25 cellular contexts compared by ENCODE assay signal in genomic region chr6:158538741-158539140, GRCh38. TPM values are rescaled to one million over a fixed set of nuclear protein-coding genes. Genes with fewer than 3 reads are reported as not detected.
DNase-seq lines count a peak whose midpoint lies in the region; ATAC-seq, FAIRE-seq and TF ChIP-seq lines count a peak whose summit lies in the region.
"Had no signal": no experiment of that assay in that cellular context is flagged by ENCODE, and none has a peak within 500 bp of the region (broad histone marks: within the 10 kb centered on the region; RNA-seq: fewer than 3 reads in every experiment).

No MANE protein-coding gene starts in this region.

- TF ChIP-seq POLR2A in H1 (IDR thresholded peaks at IDR 0.05; ENCODE audit: control extremely low read depth in 1 of 2, low read depth in 2 of 2, low read length in 2 of 2) = no peak

- H2BK15ac ChIP-seq in H1 (ENCODE audit: low read length) = no peak overlapping the region

- no peak overlapping the region for H3K4me3 ChIP-seq in CD8-positive, alpha-beta T cell (ENCODE audit: low read depth, low read length)
- no peak overlapping the region for H3K4me3 ChIP-seq in H1 (ENCODE audit: extremely low read depth in 1 of 4, insufficient read depth in 2 of 4, low read depth in 3 of 4, low read length in 4 of 4)
- H3K4me3 ChIP-seq: esophagus muscularis mucosa, transverse colon had no signal

- H3K79me1 ChIP-seq in H1 (ENCODE audit: low read depth, low read length) = no peaks in the 10 kb centered on the region

- no peak overlapping the region for H2BK120ac ChIP-seq in H1 (replicated peaks; ENCODE audit: low read depth, low read length)

- TF ChIP-seq RAD21 in H1 (IDR thresholded peaks at IDR 0.05 in 1 of 2, conservative IDR thresholded peaks at IDR 0.05 in 1 of 2; ENCODE audit: low read depth in 2 of 2, low read length in 2 of 2) = no peak

- no peak for ATAC-seq in CD8-positive, alpha-beta T cell
- ATAC-seq: activated T-helper 17 cell treated with anti-CD3 and anti-CD28 coated beads, Interleukin-2, amount 50 U/mL, for 72 hours had no signal

- no peak for FAIRE-seq in H1 (lab: Jason Lieb, UNC)
- FAIRE-seq: GM12891, small intestine had no signal

- peak in 1 of 7 experiments; percentile 27 for DNase-seq in CD8-positive, alpha-beta T cell
- DNase-seq in NCI-H69 (lab: John Stamatoyannopoulos, UW) (peak; percentile 48), H1 (ENCODE audit: low read depth in 1 of 2, low spot score in 2 of 2) (no peak), posterior vena cava (ENCODE audit: low spot score) (peak; percentile 22), medulla oblongata (ENCODE audit: extremely low spot score) (no peak), anterior cingulate cortex (lab: John Stamatoyannopoulos, UW) (no peak), hepatic stellate cell (ENCODE audit: low spot score) (no peak)
- DNase-seq: activated CD4-positive, alpha-beta T cell treated with anti-CD3 and anti-CD28 coated beads, Interleukin-2, amount 50 U/mL, for 4 hours; activated CD4-positive, CD25-positive, alpha-beta regulatory T cell; activated naive CD8-positive, alpha-beta T cell treated with anti-CD3 and anti-CD28 coated beads for 36 hours; C1 segment of cervical spinal cord; central memory CD4-positive, alpha-beta T cell; foreskin melanocyte; hippocampal formation; left cardiac atrium; NCI-H1048; SIG-M5; small intestine; stimulated activated CD4-positive, alpha-beta T cell treated with anti-CD3 and anti-CD28 coated beads, Interleukin-1b, Interleukin-23, amount 100 ng/mL, for 48 hours; T1000; transverse colon had no signal

- H2AK5ac ChIP-seq in H1 (ENCODE audit: low read depth, low read length) = no peak overlapping the region

- POLR2A ChIA-PET in CD8-positive, alpha-beta T cell (lab: Charles Lee) = no interaction called here
- POLR2A ChIA-PET in H1 (lab: Charles Lee; ENCODE audit: partially characterized antibody) = interaction anchor here (2.2 to 4.2 kb wide), 2 partner anchors 16 to 21 kb away, joined by 7 to 19 read pairs; partner anchors contain the start of gene TMEM181

- H3K4me1 Mint-ChIP-seq in CD8-positive, alpha-beta T cell (ENCODE audit: low read depth) = peaks cover 3% of the 10 kb centered on the region
- H3K4me1 Mint-ChIP-seq: activated naive CD8-positive, alpha-beta T cell treated with anti-CD3 and anti-CD28 coated beads for 36 hours had no signal

- H3K27me3 Mint-ChIP-seq in CD8-positive, alpha-beta T cell (ENCODE audit: low read depth) = peaks cover 49% of the 10 kb centered on the region

- peak overlapping the region; percentile 39 for H3K4me3 Mint-ChIP-seq in CD8-positive, alpha-beta T cell
- H3K4me3 Mint-ChIP-seq: activated naive CD8-positive, alpha-beta T cell treated with anti-CD3 and anti-CD28 coated beads for 36 hours; dendritic cell treated with granulocyte-macrophage colony-stimulating factor and Interleukin-4, amounts not matched to agents 40 ng/mL and 50 ng/mL, for 4 days had no signal

- no peak overlapping the region for H4K5ac ChIP-seq in H1 (ENCODE audit: insufficient read length, low read depth, low read length)

- H3K9me3 ChIP-seq in CD8-positive, alpha-beta T cell (ENCODE audit: low read length) = no peaks in the 10 kb centered on the region
- no peaks in the 10 kb centered on the region for H3K9me3 ChIP-seq in H1 (ENCODE audit: insufficient read depth in 2 of 2, low read depth in 1 of 2, low read length in 1 of 2)
- H3K9me3 ChIP-seq: esophagus muscularis mucosa, transverse colon had no signal

- CTCF ChIA-PET in CD8-positive, alpha-beta T cell (lab: Charles Lee) = interaction anchor here (1.2 kb wide), 2 partner anchors 11 to 318 kb away, joined by 3 to 6 read pairs; no protein-coding TSS in a partner anchor
- CTCF ChIA-PET in H1 (lab: Charles Lee; ENCODE audit: partially characterized antibody) = interaction anchor here (0.6 to 4.1 kb wide), 8 partner anchors 9 to 317 kb away, joined by 3 to 16 read pairs (median 6); no protein-coding TSS in a partner anchor

- H3K56ac ChIP-seq in H1 (replicated peaks; ENCODE audit: insufficient read length, low read depth, low read length) = no peak overlapping the region

- H3K23ac ChIP-seq in H1 (ENCODE audit: insufficient read length) = no peak overlapping the region

- no peak overlapping the region for H3K27ac Mint-ChIP-seq in CD8-positive, alpha-beta T cell
- H3K27ac Mint-ChIP-seq: activated naive CD8-positive, alpha-beta T cell treated with anti-CD3 and anti-CD28 coated beads for 36 hours; activated T-helper 17 cell treated with anti-CD3 and anti-CD28 coated beads, Interleukin-2, amount 50 U/mL, for 72 hours; dendritic cell treated with granulocyte-macrophage colony-stimulating factor and Interleukin-4, amounts not matched to agents 40 ng/mL and 50 ng/mL, for 4 days had no signal

- H3K4me1 ChIP-seq in CD8-positive, alpha-beta T cell (ENCODE audit: insufficient read depth, low read length) = no peaks in the 10 kb centered on the region
- peaks cover 2 to 3% (median 2%) of the 10 kb centered on the region in 4 experiments; a peak in 2 of 7 replicates for H3K4me1 ChIP-seq in H1 (replicated peaks in 1 of 4; ENCODE audit: control insufficient read depth in 3 of 4, insufficient read depth in 4 of 4, low read length in 3 of 4)

- peaks cover 2% of the 10 kb centered on the region; the same call in 1 of the 2 replicates for H3K23me2 ChIP-seq in H1 (ENCODE audit: low read depth, low read length)

- no peaks in the 10 kb centered on the region for H3K27me3 ChIP-seq in CD8-positive, alpha-beta T cell (ENCODE audit: insufficient read depth, low read length)
- peaks cover 0 to 3% (median 1%) of the 10 kb centered on the region in 4 experiments; a peak in 3 of 7 replicates for H3K27me3 ChIP-seq in H1 (replicated peaks in 1 of 4; ENCODE audit: control insufficient read depth in 3 of 4, extremely low read depth in 1 of 4, insufficient read depth in 3 of 4, low read length in 3 of 4)

- no peak overlapping the region for H3K18ac ChIP-seq in H1 (ENCODE audit: extremely low read depth, low read length)

- no peak overlapping the region for H4K8ac ChIP-seq in H1 (ENCODE audit: extremely low read depth, insufficient read depth, low read length)

- H3K9me3 Mint-ChIP-seq in CD8-positive, alpha-beta T cell = no peaks in the 10 kb centered on the region
- H3K9me3 Mint-ChIP-seq: activated naive CD8-positive, alpha-beta T cell treated with anti-CD3 and anti-CD28 coated beads for 36 hours; activated T-helper 17 cell treated with anti-CD3 and anti-CD28 coated beads, Interleukin-2, amount 50 U/mL, for 72 hours; dendritic cell treated with granulocyte-macrophage colony-stimulating factor and Interleukin-4, amounts not matched to agents 40 ng/mL and 50 ng/mL, for 4 days had no signal

- no peak overlapping the region for H2AFZ ChIP-seq in H1 (ENCODE audit: low read length)

- H3K14ac ChIP-seq in H1 (ENCODE audit: insufficient read length) = no peak overlapping the region

- peak overlapping the region; percentile 67; the same call in 1 of the 2 replicates for H2BK20ac ChIP-seq in H1 (ENCODE audit: low read length)

- TF ChIP-seq CTCF in CD8-positive, alpha-beta T cell (IDR thresholded peaks at IDR 0.05) = no peak
- no peak for TF ChIP-seq CTCF in H1 (IDR thresholded peaks at IDR 0.05; ENCODE audit: control extremely low read depth in 1 of 3, insufficient read depth in 1 of 3, low read depth in 1 of 3, low read length in 3 of 3)

- H3K4me2 ChIP-seq in H1 (ENCODE audit: insufficient read depth in 1 of 2, low read depth in 2 of 2, low read length in 2 of 2) = no peak overlapping the region; a peak in 1 of 4 replicates

- no peak overlapping the region for H2BK12ac ChIP-seq in H1 (ENCODE audit: low read depth, low read length)

- 76% methylated on average over 2 of the region's 2 CpGs; no CpG with 5 or more reads in 1 of the 2 experiments for WGBS in H1 (ENCODE audit: extremely low coverage in 1 of 2, insufficient coverage in 1 of 2, insufficient read length in 1 of 2, insufficient replicate concordance in 2 of 2, low coverage in 1 of 2, low lambda C conversion rate in 2 of 2, missing lambda C conversion rate in 1 of 2), 2 experiments

- no peak overlapping the region for H2BK5ac ChIP-seq in H1 (ENCODE audit: low read depth, low read length)

- no peaks in the 10 kb centered on the region for H4K20me1 ChIP-seq in H1 (replicated peaks in 1 of 2; ENCODE audit: control insufficient read depth in 1 of 2, insufficient read depth in 2 of 2, low read length in 2 of 2)

- no peak overlapping the region for H3K9ac ChIP-seq in H1 (replicated peaks in 1 of 4; ENCODE audit: extremely low read depth in 1 of 4, low read depth in 3 of 4, low read length in 3 of 4)

- intact Hi-C loops in CD8-positive, alpha-beta T cell (cut with DNase I, micrococcal nuclease) = no loop called here
- intact Hi-C loops in posterior vena cava (cut with DNase I) = no loop called here

- H3K4ac ChIP-seq in H1 (replicated peaks; ENCODE audit: insufficient read length, low read depth, low read length) = no peak overlapping the region

- H3K27ac ChIP-seq in CD8-positive, alpha-beta T cell (ENCODE audit: low read depth, low read length) = no peak overlapping the region
- no peak overlapping the region for H3K27ac ChIP-seq in H1 (ENCODE audit: low read depth, low read length)
- H3K27ac ChIP-seq: esophagus muscularis mucosa had no signal

- no peak overlapping the region for H4K91ac ChIP-seq in H1 (replicated peaks; ENCODE audit: insufficient read length, low read length)

- H3K79me2 ChIP-seq in H1 (ENCODE audit: control insufficient read depth in 1 of 2, insufficient read depth in 2 of 2, low read length in 2 of 2) = no peaks in the 10 kb centered on the region

- TF ChIP-seq EP300 in H1 (IDR thresholded peaks at IDR 0.05; ENCODE audit: borderline replicate concordance in 1 of 2, low read depth in 2 of 2, low read length in 2 of 2) = no peak

- H3K36me3 ChIP-seq in CD8-positive, alpha-beta T cell (ENCODE audit: insufficient read depth, low read length) = no peaks in the 10 kb centered on the region
- H3K36me3 ChIP-seq in H1 (ENCODE audit: control insufficient read depth in 2 of 4, insufficient read depth in 4 of 4, low read length in 3 of 4) = peaks cover 0 to 3% (median 0%) of the 10 kb centered on the region in 4 experiments; a peak in 1 of 8 replicates
- H3K36me3 ChIP-seq: esophagus muscularis mucosa, transverse colon had no signal

- H3K36me3 Mint-ChIP-seq in CD8-positive, alpha-beta T cell = no peaks in the 10 kb centered on the region
- H3K36me3 Mint-ChIP-seq: activated naive CD8-positive, alpha-beta T cell treated with anti-CD3 and anti-CD28 coated beads for 36 hours had no signal

TF ChIP-seq in H1, 55 proteins besides CTCF, POLR2A, EP300 and RAD21 (continues in another document):
- TF ChIP-seq SUZ12 (IDR thresholded peaks at IDR 0.05; ENCODE audit: low read length) = no peak

RNA-seq across cellular contexts. Expression of gene TMEM181, which starts 21.1 kb away (rescaled TPM):
- 10 to 100 TPM in 1 of 2 experiments, 1 to 10 TPM in 1; 9.3 to 10.3 TPM for total RNA-seq in CD8-positive, alpha-beta T cell
- 18.2 and 19.0 TPM in 2 replicates for total RNA-seq in H1 (2021; fragmentation: NEBNext Ultra II Directional; extraction: Animal tissue kit (Norgen Biotek cat#: 25700))
- polyA plus RNA-seq in H1 (2011; rRNA removed) = 7.3 and 8.6 TPM in 2 replicates
- polyA plus RNA-seq in H1 (2011; cell fraction: cytosol; rRNA removed) = 11.3 TPM
- polyA plus RNA-seq in H1 (2011; cell fraction: nucleus; rRNA removed) = 10.5 TPM
- polyA plus RNA-seq in H1 (2012, experiment 1 of 2) = 9.2 to 13.3 TPM (median 11.6 TPM) in 4 replicates
- polyA plus RNA-seq in H1 (2012, experiment 2 of 2) = 1.0 TPM
- polyA plus RNA-seq in H1 (2013, experiment 1 of 2) = 13.3 TPM
- 13.7 TPM for polyA plus RNA-seq in H1 (2013, experiment 2 of 2)
- 15.0 and 16.7 TPM in 2 replicates for polyA minus RNA-seq in H1 (2011; rRNA and poly(A)+ RNA removed)
- 9.5 TPM for polyA minus RNA-seq in H1 (2011; cell fraction: cytosol; rRNA and poly(A)+ RNA removed)
- polyA minus RNA-seq in H1 (2011; cell fraction: nucleus; rRNA and poly(A)+ RNA removed) = 15.6 TPM
- total RNA-seq in posterior vena cava = 10 to 100 TPM; 24.1 to 30.4 TPM

Comparison
In these comparisons a context has a peak if more than half of its experiments do, and no peak if none do; other contexts are left out.
1. DNase-seq: peak in NCI-H69 (single experiment) and posterior vena cava (single experiment); none in H1 (0 of 2), medulla oblongata (single experiment), anterior cingulate cortex (0 of 58) and hepatic stellate cell (single experiment).